Comparison of ENCODE assay signal across 24 cellular contexts in genomic region chr5:111129938-111130337, GRCh38. TPM values are rescaled to one million over a fixed set of nuclear protein-coding genes. Genes with fewer than 3 reads are reported as not detected.
DNase-seq lines count a peak whose midpoint lies in the region; ATAC-seq, FAIRE-seq and TF ChIP-seq lines count a peak whose summit lies in the region.
"Had no signal": no experiment of that assay in that cellular context is flagged by ENCODE, and none has a peak within 500 bp of the region (broad histone marks: within the 10 kb centered on the region; RNA-seq: fewer than 3 reads in every experiment).

No MANE protein-coding gene starts in this region.

- H4K20me1 ChIP-seq in astrocyte (ENCODE audit: insufficient read depth, low read length), result no peaks in the 10 kb centered on the region

- H2AFZ ChIP-seq in astrocyte (ENCODE audit: low read depth, low read length), result no peak overlapping the region

- no peak overlapping the region for H3K9ac ChIP-seq in astrocyte (ENCODE audit: low read length)

- H3K4me1 ChIP-seq in astrocyte (ENCODE audit: insufficient read depth, low read length), result peaks cover 2% of the 10 kb centered on the region
- H3K4me1 ChIP-seq: testis had no signal

- no peaks in the 10 kb centered on the region for H3K27me3 Mint-ChIP-seq in astrocyte (ENCODE audit: low read depth, unreplicated experiment)
- no peaks in the 10 kb centered on the region for H3K27me3 Mint-ChIP-seq in type B pancreatic cell
- H3K27me3 Mint-ChIP-seq: brain; CD4-positive, alpha-beta T cell; dendritic cell treated with granulocyte-macrophage colony-stimulating factor and Interleukin-4, amounts not matched to agents 40 ng/mL and 50 ng/mL, for 4 days had no signal

- no peak overlapping the region for H3K4me3 ChIP-seq in AG09309 (ENCODE audit: control insufficient read depth, low read depth, low read length)
- H3K4me3 ChIP-seq in astrocyte (ENCODE audit: insufficient read depth, low read depth, low read length), result no peak overlapping the region
- H3K4me3 ChIP-seq in foreskin fibroblast (ENCODE audit: low read depth in 1 of 2, low read length in 2 of 2), result no peak overlapping the region
- H3K4me3 ChIP-seq: SJSA1, testis had no signal

- H3K79me2 ChIP-seq in astrocyte (ENCODE audit: insufficient read depth, low read length), result no peaks in the 10 kb centered on the region

- H3K27ac ChIP-seq in astrocyte (ENCODE audit: low read depth, low read length), result no peak overlapping the region
- H3K27ac ChIP-seq: SJSA1, testis had no signal

- peaks cover 31% of the 10 kb centered on the region for H3K4me1 Mint-ChIP-seq in astrocyte (ENCODE audit: low read depth, unreplicated experiment)
- peaks cover 21% of the 10 kb centered on the region for H3K4me1 Mint-ChIP-seq in type B pancreatic cell (ENCODE audit: unreplicated experiment)

- TF ChIP-seq CTCF in AG09309 (IDR thresholded peaks at IDR 0.05; ENCODE audit: control insufficient read depth, insufficient read depth, low read depth, low read length, missing control alignments), result no peak
- TF ChIP-seq CTCF in astrocyte (IDR thresholded peaks at IDR 0.05; ENCODE audit: insufficient read depth, low read depth, low read length), result no peak
- TF ChIP-seq CTCF in foreskin fibroblast (IDR thresholded peaks at IDR 0.05; ENCODE audit: low read depth, low read length), result no peak
- TF ChIP-seq CTCF in type B pancreatic cell (conservative IDR thresholded peaks at IDR 0.05), result no peak

- no peaks in the 10 kb centered on the region for H3K27me3 ChIP-seq in astrocyte (ENCODE audit: insufficient read depth, low read length)
- H3K27me3 ChIP-seq: SJSA1, testis had no signal

- H3K36me3 Mint-ChIP-seq in astrocyte (ENCODE audit: low read depth, unreplicated experiment), result peaks cover 2% of the 10 kb centered on the region
- H3K36me3 Mint-ChIP-seq in type B pancreatic cell, result peaks cover 25% of the 10 kb centered on the region

- H3K4me3 Mint-ChIP-seq in astrocyte (ENCODE audit: unreplicated experiment) (no peak overlapping the region), type B pancreatic cell (no peak overlapping the region)
- H3K4me3 Mint-ChIP-seq: activated T-cell treated with anti-CD3 and anti-CD28 coated beads, Interleukin-2, amount 50 U/mL, for 72 hours; brain; CD4-positive, alpha-beta T cell; dendritic cell treated with granulocyte-macrophage colony-stimulating factor and Interleukin-4, amounts not matched to agents 40 ng/mL and 50 ng/mL, for 4 days; T-helper 2 cell treated with Interferon-gamma antibody and Interleukin-4, amounts not matched to agents 5 μg/mL and 100 μg/mL, for 36 hours had no signal

- H3K9me3 Mint-ChIP-seq in astrocyte (ENCODE audit: unreplicated experiment) (no peaks in the 10 kb centered on the region), type B pancreatic cell (no peaks in the 10 kb centered on the region)
- H3K9me3 Mint-ChIP-seq: activated naive CD4-positive, alpha-beta T cell treated with anti-CD3 and anti-CD28 coated beads, Interleukin-2, amount 50 U/mL, for 72 hours; activated T-cell treated with anti-CD3 and anti-CD28 coated beads, Interleukin-2, amount 50 U/mL, for 72 hours; CD4-positive, alpha-beta T cell; dendritic cell treated with granulocyte-macrophage colony-stimulating factor and Interleukin-4, amounts not matched to agents 40 ng/mL and 50 ng/mL, for 4 days; T-helper 2 cell treated with Interferon-gamma antibody and Interleukin-4, amounts not matched to agents 5 μg/mL and 100 μg/mL, for 36 hours had no signal

- H3K36me3 ChIP-seq in astrocyte (ENCODE audit: insufficient read depth, low read length), result peaks cover 18% of the 10 kb centered on the region

- no peak overlapping the region for H3K27ac Mint-ChIP-seq in astrocyte (ENCODE audit: unreplicated experiment)
- no peak overlapping the region for H3K27ac Mint-ChIP-seq in type B pancreatic cell
- H3K27ac Mint-ChIP-seq: activated naive CD4-positive, alpha-beta T cell treated with anti-CD3 and anti-CD28 coated beads, Interleukin-2, amount 50 U/mL, for 72 hours; activated T-cell treated with anti-CD3 and anti-CD28 coated beads, Interleukin-2, amount 50 U/mL, for 72 hours; brain; CD4-positive, alpha-beta T cell; dendritic cell treated with granulocyte-macrophage colony-stimulating factor and Interleukin-4, amounts not matched to agents 40 ng/mL and 50 ng/mL, for 4 days; T-helper 2 cell treated with Interferon-gamma antibody and Interleukin-4, amounts not matched to agents 5 μg/mL and 100 μg/mL, for 36 hours had no signal

- FAIRE-seq in astrocyte (lab: Jason Lieb, UNC), result no peak
- FAIRE-seq: endothelial cell of umbilical vein, HTR-8/SVneo had no signal

- DNase-seq in AG09309 (ENCODE audit: low read depth), result peak; percentile 51
- peak; percentile 74 for DNase-seq in HCEC 1CT
- peak; percentile 33 for DNase-seq in astrocyte (ENCODE audit: low read depth)
- DNase-seq in foreskin fibroblast, result peak; percentile 53 to 83
- no peak for DNase-seq in type B pancreatic cell (ENCODE audit: extremely low spot score, unreplicated experiment)
- DNase-seq: activated CD4-positive, CD25-positive, alpha-beta regulatory T cell; activated CD8-positive, alpha-beta memory T cell treated with anti-CD3 and anti-CD28 coated beads for 24 hours; activated T-cell treated with anti-CD3 and anti-CD28 coated beads, Interleukin-2, amount 50 U/mL, for 72 hours; CD4-positive, alpha-beta T cell; glutamatergic neuron; NCI-H2171 treated with DMSO at 0.1 percent for 48 hours; NCI-H82; stimulated activated CD4-positive, alpha-beta T cell treated with anti-CD3 and anti-CD28 coated beads, Interleukin-15, amount 100 ng/mL, for 24 hours; testis had no signal

- H3K9me3 ChIP-seq in astrocyte (ENCODE audit: insufficient read depth, low read depth, low read length), result no peaks in the 10 kb centered on the region
- H3K9me3 ChIP-seq: SJSA1, testis had no signal

- no peak for ATAC-seq in HG02623 (IDR thresholded peaks at IDR 0.05; ENCODE audit: unreplicated experiment)
- ATAC-seq in HG03196 (IDR thresholded peaks at IDR 0.05; ENCODE audit: unreplicated experiment), result no peak
- no peak for ATAC-seq in GM18858 (IDR thresholded peaks at IDR 0.05; ENCODE audit: unreplicated experiment)
- ATAC-seq: activated naive CD4-positive, alpha-beta T cell treated with anti-CD3 and anti-CD28 coated beads, Interleukin-2, amount 50 U/mL, for 72 hours; activated T-cell treated with anti-CD3 and anti-CD28 coated beads, Interleukin-2, amount 50 U/mL, for 72 hours had no signal

- peak overlapping the region; percentile 1 for H3K4me2 ChIP-seq in astrocyte (ENCODE audit: low read length)

RNA-seq across cellular contexts. Expression of gene WDR36, which starts 37.8 kb away (rescaled TPM):
- total RNA-seq in astrocyte (30.8 and 33.4 TPM in 2 replicates), type B pancreatic cell (ENCODE audit: low replicate concordance) (23.8 and 31.6 TPM in 2 replicates)

RNA-seq across cellular contexts. Expression of gene TSLP, which starts 58.4 kb away (rescaled TPM):
- total RNA-seq in astrocyte (0.14 and 0.43 TPM in 2 replicates), type B pancreatic cell (ENCODE audit: low replicate concordance) (not detected in 2 replicates)
- total RNA-seq: CD4-positive, alpha-beta T cell; endothelial cell of umbilical vein had no signal
